Comparison of ENCODE assay signal across 9 cellular contexts in genomic region chr1:185318431-185319151, GRCh38. TPM values are rescaled to one million over a fixed set of nuclear protein-coding genes. Genes with fewer than 3 reads are reported as not detected.
DNase-seq lines count a peak whose midpoint lies in the region; ATAC-seq and TF ChIP-seq lines count a peak whose summit lies in the region.
"Had no signal": no experiment of that assay in that cellular context is flagged by ENCODE, and none has a peak within 500 bp of the region (broad histone marks: within the 10 kb centered on the region; RNA-seq: fewer than 3 reads in every experiment).

No MANE protein-coding gene starts in this region.

- peak; percentile 8 for DNase-seq in NCI-H69 (lab: John Stamatoyannopoulos, UW)
- no peak for DNase-seq in effector memory CD8-positive, alpha-beta T cell
- peak; percentile 30 for DNase-seq in osteoblast (ENCODE audit: insufficient read length, low spot score, missing footprints)
- no peak for DNase-seq in NCI-H524 treated with DMSO at 0.1 percent for 48 hours (lab: John Stamatoyannopoulos, UW)
- no peak for DNase-seq in GM13977 (ENCODE audit: low spot score)
- DNase-seq: KBM-7 had no signal

- TF ChIP-seq CTCF in osteoblast (IDR thresholded peaks at IDR 0.05; ENCODE audit: extremely low read depth, low read depth, low read length) (no peak), GM13977 (IDR thresholded peaks at IDR 0.05; ENCODE audit: extremely low read depth, insufficient read depth, missing control alignments) (no peak)

- H3K4me1 ChIP-seq in ES-I3 (ENCODE audit: insufficient read depth, low read length) (peaks cover 6% of the 10 kb centered on the region; the same call in 1 of the 2 replicates), osteoblast (ENCODE audit: insufficient read depth, low read length) (peaks cover 28% of the 10 kb centered on the region)

- peak overlapping the region; percentile 93 for H3K4me2 ChIP-seq in osteoblast (ENCODE audit: insufficient read depth, low read length)

- H3K4me3 Mint-ChIP-seq in effector memory CD8-positive, alpha-beta T cell: peak overlapping the region; percentile 86 to 89

- H3K27ac Mint-ChIP-seq in effector memory CD8-positive, alpha-beta T cell: peak overlapping the region; percentile 98

- H3K27me3 ChIP-seq in osteoblast (ENCODE audit: insufficient read depth, low read length): no peaks in the 10 kb centered on the region

- peaks cover 28% of the 10 kb centered on the region for H3K36me3 Mint-ChIP-seq in effector memory CD8-positive, alpha-beta T cell (ENCODE audit: insufficient read depth)

- H3K4me3 ChIP-seq in osteoblast (ENCODE audit: insufficient read depth, low read length): peak overlapping the region; percentile 24

- H3K9me3 Mint-ChIP-seq in effector memory CD8-positive, alpha-beta T cell: no peaks in the 10 kb centered on the region

- in situ Hi-C loops in GM13977 (cut with MboI; ENCODE audit: low pct_unique_long_range_greater_than_20kb, low sequenced_read_pairs, unreplicated experiment): no loop called here

- H3K27me3 Mint-ChIP-seq in effector memory CD8-positive, alpha-beta T cell: no peaks in the 10 kb centered on the region

- H3K9ac ChIP-seq in ES-I3 (ENCODE audit: low read depth, low read length): peak overlapping the region; percentile 87

- ATAC-seq in effector memory CD8-positive, alpha-beta T cell (replicated peaks): no peak
- ATAC-seq in HG03159 (IDR thresholded peaks at IDR 0.05; ENCODE audit: unreplicated experiment): no peak
- ATAC-seq in GM18873 (IDR thresholded peaks at IDR 0.05; ENCODE audit: low FRiP score, unreplicated experiment): no peak

- H3K79me2 ChIP-seq in osteoblast (ENCODE audit: insufficient read depth, low read length): peaks cover 34% of the 10 kb centered on the region

- H3K36me3 ChIP-seq in ES-I3 (ENCODE audit: insufficient read depth, low read length) (no peaks in the 10 kb centered on the region; the same call in 1 of the 2 replicates), osteoblast (ENCODE audit: insufficient read depth, low read length) (no peaks in the 10 kb centered on the region)

- peaks cover 22% of the 10 kb centered on the region for H4K20me1 ChIP-seq in osteoblast (ENCODE audit: insufficient read depth, low read length)

- H3K9me3 ChIP-seq in ES-I3 (ENCODE audit: control insufficient read depth, insufficient read depth, low read length) (no peaks in the 10 kb centered on the region), osteoblast (ENCODE audit: low read depth, low read length) (no peaks in the 10 kb centered on the region)

- peak overlapping the region; percentile 77 for H2AFZ ChIP-seq in osteoblast (ENCODE audit: low read length)

- no peak overlapping the region for H3K27ac ChIP-seq in osteoblast (ENCODE audit: low read depth, low read length)

- H3K4me1 Mint-ChIP-seq in effector memory CD8-positive, alpha-beta T cell (ENCODE audit: low read depth in 2 of 2): peaks cover 22 to 36% of the 10 kb centered on the region in 2 donors

RNA-seq across cellular contexts. Expression of gene IVNS1ABP, which starts 1.5 kb away (rescaled TPM):
- total RNA-seq in osteoblast: 91.6 and 94.8 TPM in 2 replicates

Comparison
In these comparisons a context has a peak if more than half of its experiments do, and no peak if none do; other contexts are left out.
1. DNase-seq: peak in NCI-H69 (single experiment) and osteoblast (single experiment); none in effector memory CD8-positive, alpha-beta T cell (0 of 3), NCI-H524 treated with DMSO at 0.1 percent for 48 hours (single experiment) and GM13977 (single experiment).